In the genomic region with DNA sequence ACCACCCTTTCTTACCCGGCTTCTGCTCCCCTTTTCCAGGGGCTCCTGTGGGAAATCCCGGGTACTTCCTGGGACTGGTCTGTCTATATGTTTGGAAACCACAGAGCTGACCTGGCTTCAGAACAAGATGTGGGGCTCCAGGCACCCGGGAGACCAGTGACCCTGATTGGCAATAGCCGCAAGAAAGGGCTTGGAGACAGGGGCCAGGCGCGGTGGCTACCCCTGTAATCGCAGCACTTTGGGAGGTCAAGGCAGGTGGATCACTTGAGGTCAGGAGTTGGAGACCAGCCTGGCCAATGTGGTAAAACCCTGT, we compare ENCODE assay signal across 8 cellular contexts. TPM values are rescaled to one million over a fixed set of nuclear protein-coding genes. Genes with fewer than 3 reads are reported as not detected.
DNase-seq lines count a peak whose midpoint lies in the region; ATAC-seq and TF ChIP-seq lines count a peak whose summit lies in the region.

No MANE protein-coding gene starts in this region.

- peaks cover 57% of the 10 kb centered on the region for H3K4me1 ChIP-seq in PC-9 (replicated peaks; ENCODE audit: insufficient read depth)
- peaks cover 54% of the 10 kb centered on the region for H3K4me1 ChIP-seq in neuron (ENCODE audit: insufficient read depth, low read length)

- intact Hi-C loops in PC-9 (cut with micrococcal nuclease; ENCODE audit: unreplicated experiment), result loop anchor here (2.0 to 5.0 kb wide), 2 partner anchors 13 to 142 kb away; no protein-coding TSS in a partner anchor

- H3K4me2 ChIP-seq in PC-9, result peak overlapping the region; percentile 99

- H3K4me3 ChIP-seq in PC-9 (peak overlapping the region; percentile 59), neuron (ENCODE audit: low read length) (peak overlapping the region; percentile 58)

- H3K9me2 ChIP-seq in PC-9 (ENCODE audit: insufficient read depth), result no peaks in the 10 kb centered on the region

- peaks cover 65% of the 10 kb centered on the region for H3F3A ChIP-seq in PC-9 (ENCODE audit: insufficient read depth, low read depth)

- ATAC-seq in HG02623 (IDR thresholded peaks at IDR 0.05; ENCODE audit: unreplicated experiment) (no peak), HG03039 (IDR thresholded peaks at IDR 0.05; ENCODE audit: unreplicated experiment) (no peak), GM19351 (IDR thresholded peaks at IDR 0.05; ENCODE audit: unreplicated experiment) (no peak)

- POLR2A ChIA-PET in PC-9 (lab: Charles Lee; ENCODE audit: unreplicated experiment), result interaction anchor here (0.6 to 3.2 kb wide), 17 partner anchors 17 to 481 kb away, joined by 3 to 97 read pairs (median 6); no protein-coding TSS in a partner anchor

- CTCF ChIA-PET in PC-9 (lab: Charles Lee), result interaction anchor here (0.8 to 1.7 kb wide), 2 partner anchors 74 to 195 kb away, joined by 3 to 4 read pairs; no protein-coding TSS in a partner anchor

- H3K79me2 ChIP-seq in PC-9 (ENCODE audit: low read depth), result peaks cover 53% of the 10 kb centered on the region

- TF ChIP-seq CTCF in C4-2B (conservative IDR thresholded peaks at IDR 0.05), result no peak
- TF ChIP-seq CTCF in PC-9 (conservative IDR thresholded peaks at IDR 0.05), result no peak
- no peak for TF ChIP-seq CTCF in endothelial cell (IDR thresholded peaks at IDR 0.05; ENCODE audit: unreplicated experiment)

- H3K9me3 ChIP-seq in PC-9 (ENCODE audit: insufficient read depth, low read depth) (no peaks in the 10 kb centered on the region), neuron (ENCODE audit: low read length) (no peaks in the 10 kb centered on the region)

- DNase-seq in PC-9, result no peak
- DNase-seq in endothelial cell (ENCODE audit: low spot score), result no peak
- DNase-seq in iPS-NIHi7 (ENCODE audit: extremely low spot score), result no peak

- peaks cover 17% of the 10 kb centered on the region for H4K20me1 ChIP-seq in PC-9 (ENCODE audit: insufficient read depth)

- BruUV-seq in PC-9 (replicated peaks; lab: Mats Ljungman, UMichigan), result TSS peak; percentile 54

- peaks cover 35% of the 10 kb centered on the region for H3K27me3 Mint-ChIP-seq in endothelial cell (ENCODE audit: unreplicated experiment)

- H3K27ac Mint-ChIP-seq in endothelial cell (ENCODE audit: unreplicated experiment), result peak overlapping the region; percentile 100

- no peak overlapping the region for H3K4me3 Mint-ChIP-seq in endothelial cell (ENCODE audit: unreplicated experiment)

- no peaks in the 10 kb centered on the region for H3K9me3 Mint-ChIP-seq in endothelial cell (ENCODE audit: unreplicated experiment)

- peaks cover 69% of the 10 kb centered on the region for H3K4me1 Mint-ChIP-seq in endothelial cell (ENCODE audit: unreplicated experiment)

- H3K27me3 ChIP-seq in PC-9 (ENCODE audit: insufficient read depth, low read depth), result no peaks in the 10 kb centered on the region
- no peaks in the 10 kb centered on the region for H3K27me3 ChIP-seq in neuron (ENCODE audit: insufficient read depth, low read length)

- peaks cover 14% of the 10 kb centered on the region for H3K36me3 ChIP-seq in PC-9 (ENCODE audit: low read depth)
- no peaks in the 10 kb centered on the region for H3K36me3 ChIP-seq in neuron (ENCODE audit: insufficient read depth, low read length)

- peaks cover 8% of the 10 kb centered on the region for H3K36me3 Mint-ChIP-seq in endothelial cell (ENCODE audit: low read depth, unreplicated experiment)

- H2AFZ ChIP-seq in PC-9 (no peak overlapping the region), neuron (ENCODE audit: low read depth, low read length) (no peak overlapping the region)

- peak overlapping the region; percentile 99 for H3K27ac ChIP-seq in C4-2B
- peak overlapping the region; percentile 100 for H3K27ac ChIP-seq in PC-9

RNA-seq across cellular contexts. Expression of a gene that starts 3.2 kb away (rescaled TPM):
- total RNA-seq in PC-9 (2021) (825 and 938 TPM in 2 replicates), endothelial cell (ENCODE audit: unreplicated experiment) (43.4 TPM)

RNA-seq across cellular contexts. Expression of a gene that starts 33.0 kb away (rescaled TPM):
- 32.4 and 48.9 TPM in 2 replicates for total RNA-seq in PC-9 (2021)
- total RNA-seq in endothelial cell (ENCODE audit: unreplicated experiment), result 76.0 TPM

RNA-seq across cellular contexts. Expression of a gene that starts 37.0 kb away (rescaled TPM):
- total RNA-seq in PC-9 (2021) (9.5 and 9.8 TPM in 2 replicates), endothelial cell (ENCODE audit: unreplicated experiment) (3.3 TPM)

Comparison
In these comparisons a context has a peak if more than half of its experiments do, and no peak if none do; other contexts are left out.
1. RNA of a gene that starts 3.2 kb away (total RNA-seq): 825 to 938 TPM in PC-9; 43.4 TPM in endothelial cell (single experiment); every median in the first group is over 10 times any median in the second.